1 cellular context compared by ENCODE assay signal in the genomic region with DNA sequence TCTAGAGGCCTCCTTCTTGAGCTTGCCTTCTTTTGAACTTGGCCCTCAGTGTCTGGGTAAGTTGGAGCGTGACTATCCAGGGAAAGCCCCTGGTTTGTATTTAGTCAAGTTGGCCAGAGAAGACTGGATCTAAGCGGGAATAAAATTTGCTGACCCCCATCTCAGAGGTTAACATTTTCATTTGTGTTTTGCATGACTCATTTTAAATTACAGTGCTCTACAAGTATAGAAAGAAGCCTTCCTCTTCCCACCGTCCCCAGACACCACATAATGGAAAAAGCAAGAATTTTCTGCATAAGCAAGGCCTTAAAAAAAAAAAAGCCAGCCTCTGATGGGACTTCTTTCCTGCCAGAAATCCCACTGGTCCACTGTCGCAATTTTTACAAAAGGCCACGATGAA.
TF ChIP-seq lines count a peak whose summit lies in the region.

No MANE protein-coding gene starts in this region.

TF ChIP-seq in SK-N-SH treated with all-trans-retinoic acid at 6 μM for 48 hours, 23 proteins besides CTCF, POLR2A, EP300 and RAD21 (continued from another document):
- TF ChIP-seq, protein P1, sequence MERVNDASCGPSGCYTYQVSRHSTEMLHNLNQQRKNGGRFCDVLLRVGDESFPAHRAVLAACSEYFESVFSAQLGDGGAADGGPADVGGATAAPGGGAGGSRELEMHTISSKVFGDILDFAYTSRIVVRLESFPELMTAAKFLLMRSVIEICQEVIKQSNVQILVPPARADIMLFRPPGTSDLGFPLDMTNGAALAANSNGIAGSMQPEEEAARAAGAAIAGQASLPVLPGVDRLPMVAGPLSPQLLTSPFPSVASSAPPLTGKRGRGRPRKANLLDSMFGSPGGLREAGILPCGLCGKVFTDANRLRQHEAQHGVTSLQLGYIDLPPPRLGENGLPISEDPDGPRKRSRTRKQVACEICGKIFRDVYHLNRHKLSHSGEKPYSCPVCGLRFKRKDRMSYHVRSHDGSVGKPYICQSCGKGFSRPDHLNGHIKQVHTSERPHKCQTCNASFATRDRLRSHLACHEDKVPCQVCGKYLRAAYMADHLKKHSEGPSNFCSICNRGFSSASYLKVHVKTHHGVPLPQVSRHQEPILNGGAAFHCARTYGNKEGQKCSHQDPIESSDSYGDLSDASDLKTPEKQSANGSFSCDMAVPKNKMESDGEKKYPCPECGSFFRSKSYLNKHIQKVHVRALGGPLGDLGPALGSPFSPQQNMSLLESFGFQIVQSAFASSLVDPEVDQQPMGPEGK (CRISPR knock-in tag; IDR thresholded peaks at IDR 0.05; ENCODE audit: borderline replicate concordance) = no peak
- no peak for TF ChIP-seq OSR1 (CRISPR knock-in tag; IDR thresholded peaks at IDR 0.05)
- no peak for TF ChIP-seq ZFP3 (CRISPR knock-in tag; IDR thresholded peaks at IDR 0.05)
- no peak for TF ChIP-seq PPARA (CRISPR knock-in tag; IDR thresholded peaks at IDR 0.05; ENCODE audit: borderline replicate concordance)
